Comparison of ENCODE assay signal across 23 cellular contexts in genomic region chr11:97973352-97973857, GRCh38.
DNase-seq lines count a peak whose midpoint lies in the region; ATAC-seq and TF ChIP-seq lines count a peak whose summit lies in the region.
"Had no signal": no experiment of that assay in that cellular context is flagged by ENCODE, and none has a peak within 500 bp of the region (broad histone marks: within the 10 kb centered on the region; RNA-seq: fewer than 3 reads in every experiment).

No MANE protein-coding gene starts in this region.

- no peak overlapping the region for H2AK5ac ChIP-seq in H9 (ENCODE audit: insufficient read length, low read length)
- H2AK5ac ChIP-seq in mesenchymal stem cell (ENCODE audit: low read length, severe bottlenecking): no peak overlapping the region

- H4K20me1 ChIP-seq in H9 (ENCODE audit: control insufficient read depth, insufficient read depth, insufficient read length): no peaks in the 10 kb centered on the region
- H4K20me1 ChIP-seq: BLaER1 had no signal

- H2AFZ ChIP-seq in H9 (ENCODE audit: low read length): no peak overlapping the region
- no peak overlapping the region for H2AFZ ChIP-seq in mesenchymal stem cell (ENCODE audit: low read depth, low read length)

- no peak overlapping the region for H3K9ac ChIP-seq in H9 (ENCODE audit: extremely low read depth, insufficient read length, low read length)
- no peak overlapping the region for H3K9ac ChIP-seq in mesenchymal stem cell (ENCODE audit: low read length)
- H3K9ac ChIP-seq: BLaER1 had no signal

- H3K27me3 Mint-ChIP-seq in CD8-positive, alpha-beta memory T cell: no peaks in the 10 kb centered on the region
- H3K27me3 Mint-ChIP-seq in H9 (ENCODE audit: low read depth) (no peaks in the 10 kb centered on the region), activated B cell treated with CpG ODN at 0.5 μM for 24 hours (no peaks in the 10 kb centered on the region), neural crest cell (ENCODE audit: low read depth) (no peaks in the 10 kb centered on the region)
- H3K27me3 Mint-ChIP-seq: CD4-positive, CD25-positive, alpha-beta regulatory T cell; IgD-negative memory B cell had no signal

- H2BK120ac ChIP-seq in H9 (ENCODE audit: low read depth, low read length, poor library complexity, severe bottlenecking) (no peak overlapping the region), mesenchymal stem cell (ENCODE audit: low read depth, low read length) (no peak overlapping the region)

- H3K4ac ChIP-seq in H9 (ENCODE audit: low read depth, low read length): no peak overlapping the region
- H3K4ac ChIP-seq in mesenchymal stem cell (ENCODE audit: low read depth in 1 of 2, low read length in 2 of 2): no peak overlapping the region

- no peak overlapping the region for H3K4me3 ChIP-seq in CD8-positive, alpha-beta memory T cell (ENCODE audit: low read length)
- no peak overlapping the region for H3K4me3 ChIP-seq in mesenchymal stem cell (ENCODE audit: insufficient read depth in 1 of 2, low read depth in 1 of 2, low read length in 2 of 2)
- H3K4me3 ChIP-seq: BLaER1 had no signal

- H3K14ac ChIP-seq in H9 (ENCODE audit: insufficient read depth, low read length): no peak overlapping the region
- H3K14ac ChIP-seq in mesenchymal stem cell (ENCODE audit: low read length in 2 of 2): no peak overlapping the region

- H3K4me3 Mint-ChIP-seq in CD8-positive, alpha-beta memory T cell: no peak overlapping the region
- H3K4me3 Mint-ChIP-seq in H9 (no peak overlapping the region), activated B cell treated with CpG ODN at 0.5 μM for 24 hours (no peak overlapping the region), neural crest cell (no peak overlapping the region)
- H3K4me3 Mint-ChIP-seq: CD4-positive, CD25-positive, alpha-beta regulatory T cell; IgD-negative memory B cell had no signal

- H3K56ac ChIP-seq in H9 (ENCODE audit: insufficient read length, low read depth, low read length): no peak overlapping the region

- H3K18ac ChIP-seq in H9 (ENCODE audit: insufficient read length, low read depth, low read length) (no peak overlapping the region), mesenchymal stem cell (ENCODE audit: low read depth in 1 of 2, low read length in 2 of 2) (no peak overlapping the region)

- peaks cover 2 to 17% (median 7%) of the 10 kb centered on the region in 5 donors for H3K9me3 Mint-ChIP-seq in CD8-positive, alpha-beta memory T cell
- H3K9me3 Mint-ChIP-seq in H9 (peaks cover 0 to 4% of the 10 kb centered on the region in 2 experiments; a peak in 1 of 5 replicates), activated B cell treated with CpG ODN at 0.5 μM for 24 hours (peaks cover 2% of the 10 kb centered on the region), neural crest cell (no peaks in the 10 kb centered on the region)

- DNase-seq in CD8-positive, alpha-beta memory T cell: no peak
- DNase-seq in H9 (no peak), activated B cell treated with CpG ODN at 0.5 μM for 24 hours (no peak), neural crest cell (ENCODE audit: low read depth, low spot score) (no peak), mesenchymal stem cell (no peak), SIG-M5 (lab: John Stamatoyannopoulos, UW) (no peak)
- DNase-seq: CD4-positive, CD25-positive, alpha-beta regulatory T cell; GOT3; NCI-H1092; NCI-H1436; NCI-H187; NCI-H446; NCI-H524 treated with DMSO at 0.1 percent for 48 hours; NCI-H774; NK-92 treated with Interleukin-12 subunit alpha and Interleukin-12 subunit beta, amount 100 ng/mL, for 24 hours; SHP77 had no signal

- no peak overlapping the region for H3T11ph ChIP-seq in H9 (ENCODE audit: low read length)

- ATAC-seq in activated B cell treated with CpG ODN at 0.5 μM for 24 hours (ENCODE audit: low read depth) (no peak), HG03039 (IDR thresholded peaks at IDR 0.05; ENCODE audit: unreplicated experiment) (no peak), GM21360 (IDR thresholded peaks at IDR 0.05; ENCODE audit: unreplicated experiment) (no peak)
- ATAC-seq: HCT116, Panc1 had no signal

- CTCF ChIA-PET in CD8-positive, alpha-beta memory T cell (lab: Charles Lee): no interaction called here
- CTCF ChIA-PET in activated B cell treated with CpG ODN at 0.5 μM for 24 hours (lab: Charles Lee): no interaction called here

- POLR2A ChIA-PET in CD8-positive, alpha-beta memory T cell (lab: Charles Lee): no interaction called here
- POLR2A ChIA-PET in activated B cell treated with CpG ODN at 0.5 μM for 24 hours (lab: Charles Lee): no interaction called here

- H3K9me3 ChIP-seq in CD8-positive, alpha-beta memory T cell (ENCODE audit: low read length): no peaks in the 10 kb centered on the region
- no peaks in the 10 kb centered on the region for H3K9me3 ChIP-seq in H9 (ENCODE audit: control insufficient read depth, low read depth, low read length)
- H3K9me3 ChIP-seq in mesenchymal stem cell (ENCODE audit: control insufficient read depth, low read length): no peaks in the 10 kb centered on the region
- H3K9me3 ChIP-seq: BLaER1 had no signal

- WGBS in H9 (ENCODE audit: extremely low coverage, insufficient read length, low lambda C conversion rate): no CpG with 5 or more reads among the region's 10 CpGs
- WGBS in mesenchymal stem cell: 94% methylated on average over 9 of the region's 10 CpGs

- no peak for TF ChIP-seq CTCF in H9 (conservative IDR thresholded peaks at IDR 0.05)
- no peak for TF ChIP-seq CTCF in activated B cell treated with CpG ODN at 0.5 μM for 24 hours (IDR thresholded peaks at IDR 0.05)
- no peak for TF ChIP-seq CTCF in neural crest cell (conservative IDR thresholded peaks at IDR 0.05)

- no peak overlapping the region for H3K27ac Mint-ChIP-seq in CD8-positive, alpha-beta memory T cell
- H3K27ac Mint-ChIP-seq in H9 (peak overlapping the region; percentile 35 to 87 (median 73); a peak in 3 of 7 replicates), activated B cell treated with CpG ODN at 0.5 μM for 24 hours (peak overlapping the region; percentile 14), neural crest cell (ENCODE audit: unreplicated experiment) (peak overlapping the region; percentile 78)
- H3K27ac Mint-ChIP-seq: CD4-positive, CD25-positive, alpha-beta regulatory T cell; IgD-negative memory B cell had no signal

- no peaks in the 10 kb centered on the region for H3K27me3 ChIP-seq in CD8-positive, alpha-beta memory T cell (ENCODE audit: insufficient read depth, low read length, poor library complexity, severe bottlenecking)
- H3K27me3 ChIP-seq in H9 (ENCODE audit: insufficient read depth, low read length) (no peaks in the 10 kb centered on the region), mesenchymal stem cell (ENCODE audit: control insufficient read depth in 1 of 2, insufficient read depth in 1 of 2, low read length in 2 of 2) (no peaks in the 10 kb centered on the region)
- H3K27me3 ChIP-seq: BLaER1 had no signal

- peak overlapping the region; percentile 43 for H3K27ac ChIP-seq in CD8-positive, alpha-beta memory T cell (ENCODE audit: low read depth, low read length)
- no peak overlapping the region for H3K27ac ChIP-seq in H9 (ENCODE audit: insufficient read length, low read depth, low read length)
- H3K27ac ChIP-seq in mesenchymal stem cell (ENCODE audit: low read length, poor library complexity, severe bottlenecking): no peak overlapping the region
- H3K27ac ChIP-seq: BLaER1, RWPE1 had no signal

- H3K4me1 Mint-ChIP-seq in CD8-positive, alpha-beta memory T cell: no peaks in the 10 kb centered on the region
- H3K4me1 Mint-ChIP-seq in H9 (peaks cover 19 to 22% of the 10 kb centered on the region in 2 experiments), activated B cell treated with CpG ODN at 0.5 μM for 24 hours (no peaks in the 10 kb centered on the region), neural crest cell (peaks cover 12% of the 10 kb centered on the region)
- H3K4me1 Mint-ChIP-seq: CD4-positive, CD25-positive, alpha-beta regulatory T cell; IgD-negative memory B cell had no signal

- H3K79me1 ChIP-seq in H9 (ENCODE audit: insufficient read depth, low read depth, low read length, poor library complexity, severe bottlenecking) (no peaks in the 10 kb centered on the region), mesenchymal stem cell (replicated peaks; ENCODE audit: low read length, poor library complexity, severe bottlenecking) (no peaks in the 10 kb centered on the region)

- H3K79me2 ChIP-seq in H9 (ENCODE audit: insufficient read depth, low read length): no peaks in the 10 kb centered on the region

- no peak overlapping the region for H2BK5ac ChIP-seq in H9 (ENCODE audit: insufficient read length, low read length)
- no peak overlapping the region for H2BK5ac ChIP-seq in mesenchymal stem cell (ENCODE audit: low read depth, low read length, poor library complexity, severe bottlenecking)

- H3K36me3 ChIP-seq in CD8-positive, alpha-beta memory T cell (ENCODE audit: insufficient read depth, low read length): no peaks in the 10 kb centered on the region
- H3K36me3 ChIP-seq in mesenchymal stem cell (ENCODE audit: control insufficient read depth in 1 of 2, insufficient read depth in 2 of 2, low read depth in 1 of 2, low read length in 2 of 2): no peaks in the 10 kb centered on the region
- H3K36me3 ChIP-seq: BLaER1 had no signal

- H3K4me2 ChIP-seq in H9 (ENCODE audit: insufficient read depth, insufficient read length, low read length): no peak overlapping the region
- H3K4me2 ChIP-seq in mesenchymal stem cell (ENCODE audit: low read length, poor library complexity, severe bottlenecking): no peak overlapping the region
- H3K4me2 ChIP-seq: BLaER1 had no signal

- no peaks in the 10 kb centered on the region for H3K23me2 ChIP-seq in H9 (ENCODE audit: insufficient read length, low read depth, low read length, poor library complexity, severe bottlenecking)

- H3K23ac ChIP-seq in H9 (ENCODE audit: insufficient read length, low read depth, low read length) (no peak overlapping the region), mesenchymal stem cell (ENCODE audit: low read length in 2 of 2) (no peak overlapping the region)

- H4K91ac ChIP-seq in H9 (ENCODE audit: insufficient read length, low read depth, low read length) (no peak overlapping the region), mesenchymal stem cell (ENCODE audit: low read length) (no peak overlapping the region)

- no peak overlapping the region for H2BK15ac ChIP-seq in H9 (ENCODE audit: low read depth, low read length)
- no peak overlapping the region for H2BK15ac ChIP-seq in mesenchymal stem cell (ENCODE audit: low read depth, poor library complexity, severe bottlenecking)

- no peak overlapping the region for H2BK12ac ChIP-seq in H9 (ENCODE audit: insufficient read length, low read depth, low read length)
- no peak overlapping the region for H2BK12ac ChIP-seq in mesenchymal stem cell (ENCODE audit: low read length in 2 of 2)

- H3K36me3 Mint-ChIP-seq in CD8-positive, alpha-beta memory T cell: no peaks in the 10 kb centered on the region
- peaks cover 0 to 2% (median 0%) of the 10 kb centered on the region in 3 experiments; a peak in 3 of 7 replicates for H3K36me3 Mint-ChIP-seq in H9 (ENCODE audit: insufficient read depth in 1 of 3, low read depth in 3 of 3)
- no peaks in the 10 kb centered on the region for H3K36me3 Mint-ChIP-seq in activated B cell treated with CpG ODN at 0.5 μM for 24 hours (ENCODE audit: low read depth)
- no peaks in the 10 kb centered on the region for H3K36me3 Mint-ChIP-seq in neural crest cell (ENCODE audit: low read depth)
- H3K36me3 Mint-ChIP-seq: CD4-positive, CD25-positive, alpha-beta regulatory T cell; IgD-negative memory B cell had no signal

- H3K4me1 ChIP-seq in CD8-positive, alpha-beta memory T cell (ENCODE audit: insufficient read depth, low read length): no peaks in the 10 kb centered on the region
- no peaks in the 10 kb centered on the region for H3K4me1 ChIP-seq in H9 (ENCODE audit: insufficient read depth, low read length)
- H3K4me1 ChIP-seq in mesenchymal stem cell (ENCODE audit: control insufficient read depth, insufficient read depth, low read depth, low read length): no peaks in the 10 kb centered on the region
- H3K4me1 ChIP-seq: BLaER1 had no signal

- intact Hi-C loops in activated B cell treated with CpG ODN at 0.5 μM for 24 hours (cut with micrococcal nuclease): no loop called here

- H2BK20ac ChIP-seq in H9 (ENCODE audit: low read depth, low read length, poor library complexity, severe bottlenecking): no peak overlapping the region

- H4K5ac ChIP-seq in H9 (ENCODE audit: insufficient read length, low read depth, low read length): no peak overlapping the region

- H4K8ac ChIP-seq in H9 (replicated peaks; ENCODE audit: insufficient read length, low read depth, low read length): no peak overlapping the region
- H4K8ac ChIP-seq in mesenchymal stem cell (ENCODE audit: low read length): no peak overlapping the region

Comparison
In these comparisons a context has a peak if more than half of its experiments do, and no peak if none do; other contexts are left out.
1. H3K27ac Mint-ChIP-seq: peak in H9 (3 of 3), activated B cell treated with CpG ODN at 0.5 μM for 24 hours (single experiment) and neural crest cell (single experiment); none in CD8-positive, alpha-beta memory T cell (0 of 8).